ENCODE assay signal across 30 cellular contexts in the genomic region with DNA sequence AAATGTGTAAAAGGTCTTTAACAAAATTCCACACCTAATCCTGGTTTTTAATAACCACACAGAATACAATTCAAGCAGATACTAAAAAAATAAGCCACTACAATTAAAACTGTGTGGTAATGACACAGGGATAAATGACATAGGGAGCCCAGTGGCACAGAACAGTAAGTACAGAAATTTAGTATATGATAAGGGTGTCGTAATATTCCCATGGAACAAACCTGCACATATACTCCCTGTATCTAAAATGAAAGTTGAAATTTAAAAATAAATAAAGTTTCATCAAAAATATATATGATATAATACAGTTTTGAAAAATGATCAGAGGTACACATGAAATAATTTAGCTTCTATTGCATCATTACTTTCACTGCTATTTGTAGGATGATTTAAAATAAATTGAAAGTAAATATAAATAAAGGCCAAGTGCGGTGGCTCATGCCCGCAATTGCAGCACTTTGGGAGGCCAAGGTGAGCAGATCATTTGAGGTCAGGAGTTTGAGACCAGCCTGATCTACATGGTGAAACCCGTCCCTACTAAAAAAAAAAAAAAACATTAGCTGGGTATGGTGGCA. TPM values are rescaled to one million over a fixed set of nuclear protein-coding genes. Genes with fewer than 3 reads are reported as not detected.
"Had no signal": no experiment of that assay in that cellular context is flagged by ENCODE, and none has a peak within 500 bp of the region (broad histone marks: within the 10 kb centered on the region; RNA-seq: fewer than 3 reads in every experiment).

No MANE protein-coding gene starts in this region.

- FAIRE-seq: astrocyte, bronchial epithelial cell had no signal

- ATAC-seq: activated CD4-positive, CD25-positive, alpha-beta regulatory T cell treated with anti-CD3 and anti-CD28 coated beads, Interleukin-2, amount 50 U/mL, for 24 hours; activated CD8-positive, alpha-beta T cell treated with anti-CD3 and anti-CD28 coated beads for 36 hours; activated T-cell treated with anti-CD3 and anti-CD28 coated beads, Interleukin-2, amount 50 U/mL, for 4 hours; activated T-helper 17 cell treated with anti-CD3 and anti-CD28 coated beads, Interleukin-2, amount 50 U/mL, for 72 hours; esophagus mucosa; gastrocnemius medialis; heart left ventricle; T-helper 17 cell had no signal

- H3K27ac ChIP-seq: adrenal gland, brain microvascular endothelial cell, colonic mucosa, gastrocnemius medialis, heart left ventricle, WERI-Rb-1 had no signal

- H3K4me3 ChIP-seq: adrenal gland, colonic mucosa, gastrocnemius medialis, heart left ventricle had no signal

- H3K4me1 ChIP-seq: adrenal gland, colonic mucosa had no signal

- H3K27me3 ChIP-seq: adrenal gland, brain microvascular endothelial cell, colonic mucosa, gastrocnemius medialis, heart left ventricle had no signal

- DNase-seq: activated B cell treated with CpG ODN at 0.5 μM for 24 hours; activated CD4-positive, alpha-beta T cell treated with anti-CD3 and anti-CD28 coated beads for 48 hours; activated CD4-positive, alpha-beta T cell treated with anti-CD3 and anti-CD28 coated beads, Interleukin-2, amount 50 U/mL, for 1 hour; activated CD4-positive, alpha-beta T cell treated with anti-CD3 and anti-CD28 coated beads, Interleukin-2, amount 50 U/mL, for 48 hours; activated CD8-positive, alpha-beta memory T cell treated with anti-CD3 and anti-CD28 coated beads for 24 hours; activated CD8-positive, alpha-beta T cell treated with anti-CD3 and anti-CD28 coated beads for 36 hours; activated effector memory CD4-positive, alpha-beta T cell treated with Interleukin-2 at 50 U/mL for 16 hours; activated gamma-delta T cell treated with Interleukin-2 at 50 U/mL for 16 hours; activated naive CD4-positive, alpha-beta T cell treated with anti-CD3 and anti-CD28 coated beads, Interleukin-2, amount 50 U/mL, for 16 hours; activated naive CD4-positive, alpha-beta T cell treated with Interleukin-2 at 50 U/mL for 16 hours; activated T-cell treated with anti-CD3 and anti-CD28 coated beads, Interleukin-2, amount 50 U/mL, for 4 hours; adrenal gland; anterior cingulate cortex; brain microvascular endothelial cell; colonic mucosa; effector memory CD4-positive, alpha-beta T cell; endodermal cell; foreskin fibroblast; gastrocnemius medialis; glutamatergic neuron; heart left ventricle; T-helper 1 cell; T-helper 17 cell; T1000; WERI-Rb-1 had no signal

- H3K9me3 ChIP-seq: adrenal gland, colonic mucosa, gastrocnemius medialis, heart left ventricle had no signal

- H3K36me3 ChIP-seq: adrenal gland, brain microvascular endothelial cell, colonic mucosa, gastrocnemius medialis, heart left ventricle, WERI-Rb-1 had no signal

RNA-seq across cellular contexts. Expression of gene COLGALT2, which starts 56.5 kb away (rescaled TPM):
- total RNA-seq: bronchial epithelial cell had no signal
